ENCODE assay signal across 17 cellular contexts in genomic region chr19:2537544-2537943, GRCh38.
A peak's percentile ranks its signal among the peaks of the same experiment; 100 is the strongest.
DNase-seq lines count a peak whose midpoint lies in the region; ATAC-seq, FAIRE-seq and TF ChIP-seq lines count a peak whose summit lies in the region.
"Had no signal": no experiment of that assay in that cellular context is flagged by ENCODE, and none has a peak within 500 bp of the region (broad histone marks: within the 10 kb centered on the region; RNA-seq: fewer than 3 reads in every experiment).

No MANE protein-coding gene starts in this region.

- intact Hi-C loops in GM12878 (cut with micrococcal nuclease; ENCODE audit: unreplicated experiment): no loop called here
- intact Hi-C loops in upper lobe of right lung (cut with DNase I): no loop called here

- TF ChIP-seq EP300 in GM12878 (IDR thresholded peaks at IDR 0.05; ENCODE audit: borderline replicate concordance in 1 of 2, control insufficient read depth in 1 of 2, low read depth in 2 of 2, low read length in 2 of 2): no peak

- no peak for TF ChIP-seq RAD21 in GM12878 (IDR thresholded peaks at IDR 0.05; ENCODE audit: insufficient read depth, low read depth, low read length)

- H3K27ac ChIP-seq in GM12878 (ENCODE audit: control insufficient read depth, insufficient read depth) (no peak overlapping the region), upper lobe of right lung (no peak overlapping the region)
- H3K27ac ChIP-seq: KMS-11, transverse colon, VCaP had no signal

- BruUV-seq in GM12878 (replicated peaks; lab: Mats Ljungman, UMichigan): no TSS peak

- RAD21 ChIA-PET in GM12878 (lab: Charles Lee; ENCODE audit: unreplicated experiment): no interaction called here

- TF ChIP-seq POLR2A in NB4 (IDR thresholded peaks at IDR 0.05; ENCODE audit: extremely low read depth, insufficient read length): no peak
- TF ChIP-seq POLR2A in GM12878 (IDR thresholded peaks at IDR 0.05; ENCODE audit: low read depth, low read length): no peak

- CTCF ChIA-PET in GM12878 (lab: Yijun Ruan, JAX): no interaction called here

- FAIRE-seq in GM12878 (lab: Jason Lieb, UNC): no peak
- FAIRE-seq: small intestine had no signal

- no peak overlapping the region for H3K9ac ChIP-seq in GM12878 (ENCODE audit: control insufficient read depth, insufficient read depth, low read length)
- H3K9ac ChIP-seq: KMS-11 had no signal

- POLR2A ChIA-PET in GM12878 (lab: Charles Lee): interaction anchor here (1.3 to 1.6 kb wide), 2 partner anchors 25 to 61 kb away, joined by 3 to 5 read pairs; partner anchors contain the start of gene GADD45B

- H3K4me1 ChIP-seq in GM12878 (ENCODE audit: control insufficient read depth, insufficient read depth, low read length) (peaks cover 3% of the 10 kb centered on the region; the same call in 1 of the 2 replicates), upper lobe of right lung (peaks cover 24% of the 10 kb centered on the region)

- peak; percentile 20 for DNase-seq in stimulated activated CD4-positive, alpha-beta T cell treated with anti-CD3 and anti-CD28 coated beads, Interleukin-4, amount 100 ng/mL, for 24 hours
- DNase-seq in stimulated activated CD4-positive, alpha-beta T cell treated with anti-CD3 and anti-CD28 coated beads, Interleukin-1b, Interleukin-23, amount 100 ng/mL, for 48 hours: no peak
- DNase-seq in NB4 (ENCODE audit: low read depth): peak; percentile 61
- no peak for DNase-seq in GM12878 (ENCODE audit: low read depth, low spot score)
- no peak for DNase-seq in upper lobe of right lung
- DNase-seq in NCI-H524 (lab: John Stamatoyannopoulos, UW): no peak
- DNase-seq: activated gamma-delta T cell; COR-L47; effector memory CD4-positive, alpha-beta T cell; EL; NCI-H1417; OCI-M1; small intestine; transverse colon had no signal

- in situ Hi-C loops in GM12878 (cut with MboI): no loop called here

- no peaks in the 10 kb centered on the region for H4K20me1 ChIP-seq in GM12878 (ENCODE audit: control insufficient read depth, insufficient read depth)

- no peaks in the 10 kb centered on the region for H3K27me3 ChIP-seq in GM12878 (replicated peaks in 1 of 2; ENCODE audit: control insufficient read depth in 2 of 2, insufficient read depth in 2 of 2, low read length in 1 of 2)
- H3K27me3 ChIP-seq in upper lobe of right lung: no peaks in the 10 kb centered on the region
- H3K27me3 ChIP-seq: transverse colon had no signal

- H3K36me3 ChIP-seq in GM12878 (ENCODE audit: control insufficient read depth in 2 of 2, insufficient read depth in 2 of 2, low read length in 1 of 2): no peaks in the 10 kb centered on the region
- no peaks in the 10 kb centered on the region for H3K36me3 ChIP-seq in upper lobe of right lung
- H3K36me3 ChIP-seq: transverse colon had no signal

- SMC1A ChIA-PET in GM12878 (lab: Charles Lee; ENCODE audit: uncharacterized antibody, unreplicated experiment): interaction anchor here (1.2 kb wide), 1 partner anchor 25 kb away, joined by 4 read pairs; no protein-coding TSS in a partner anchor

- H3K4me2 ChIP-seq in GM12878 (ENCODE audit: control insufficient read depth, insufficient read depth): no peak overlapping the region
- H3K4me2 ChIP-seq: KMS-11 had no signal

- no peak overlapping the region for H2AFZ ChIP-seq in GM12878 (ENCODE audit: control insufficient read depth, low read depth, low read length)

- TF ChIP-seq CTCF in NB4 (IDR thresholded peaks at IDR 0.05; ENCODE audit: low read depth, low read length) (no peak), GM12878 (IDR thresholded peaks at IDR 0.05 in 2 of 3, conservative IDR thresholded peaks at IDR 0.05 in 1 of 3; ENCODE audit: control insufficient read depth in 2 of 3, extremely low read depth in 1 of 3, insufficient read depth in 1 of 3, low read depth in 3 of 3, low read length in 3 of 3) (no peak), upper lobe of right lung (IDR thresholded peaks at IDR 0.05) (no peak)

- H3K79me2 ChIP-seq in GM12878 (ENCODE audit: control insufficient read depth, insufficient read depth, low read length): no peaks in the 10 kb centered on the region

- H3K4me3 ChIP-seq in NB4 (ENCODE audit: low read depth, low read length) (no peak overlapping the region), GM12878 (no peak overlapping the region), upper lobe of right lung (no peak overlapping the region)
- H3K4me3 ChIP-seq: transverse colon had no signal

- H3K9me3 ChIP-seq in GM12878 (replicated peaks; ENCODE audit: control insufficient read depth, insufficient read depth, low read length) (no peaks in the 10 kb centered on the region), upper lobe of right lung (no peaks in the 10 kb centered on the region)
- H3K9me3 ChIP-seq: transverse colon had no signal

- WGBS in GM12878 (ENCODE audit: insufficient coverage, insufficient replicate concordance, low lambda C conversion rate, missing lambda C conversion rate): 11% methylated on average over 9 of the region's 9 CpGs

- no peak for ATAC-seq in GM12878
- peak; percentile 47 for ATAC-seq in upper lobe of right lung
- ATAC-seq in GM18498 (IDR thresholded peaks at IDR 0.05; ENCODE audit: unreplicated experiment): no peak

TF ChIP-seq in GM12878, 131 proteins besides CTCF, POLR2A, EP300 and RAD21:
- no peak for TF ChIP-seq SPI1 (IDR thresholded peaks at IDR 0.05; ENCODE audit: borderline replicate concordance, insufficient read depth, low read depth, low read length)
- peak; percentile 30; the same call in 1 of the 2 replicates for TF ChIP-seq CBFB (IDR thresholded peaks at IDR 0.05; ENCODE audit: low read depth)
- peak; percentile 82 for TF ChIP-seq RUNX3 (IDR thresholded peaks at IDR 0.05; ENCODE audit: low read length)
- TF ChIP-seq EED (IDR thresholded peaks at IDR 0.05; ENCODE audit: low read depth): 0 out of 2 replicates have a peak, but pooled peaks have one; percentile 16
- TF ChIP-seq NFIC (IDR thresholded peaks at IDR 0.05; ENCODE audit: low read depth, low read length): peak; percentile 47; the same call in 1 of the 2 replicates

Comparison
In these comparisons a context has a peak if more than half of its experiments do, and no peak if none do; other contexts are left out.
1. DNase-seq: peak in stimulated activated CD4-positive, alpha-beta T cell treated with anti-CD3 and anti-CD28 coated beads, Interleukin-4, amount 100 ng/mL, for 24 hours (single experiment) and NB4 (single experiment); none in stimulated activated CD4-positive, alpha-beta T cell treated with anti-CD3 and anti-CD28 coated beads, Interleukin-1b, Interleukin-23, amount 100 ng/mL, for 48 hours (single experiment), GM12878 (single experiment), upper lobe of right lung (single experiment) and NCI-H524 (0 of 2).